ENCODE assay signal across 1 cellular context in the genomic region with DNA sequence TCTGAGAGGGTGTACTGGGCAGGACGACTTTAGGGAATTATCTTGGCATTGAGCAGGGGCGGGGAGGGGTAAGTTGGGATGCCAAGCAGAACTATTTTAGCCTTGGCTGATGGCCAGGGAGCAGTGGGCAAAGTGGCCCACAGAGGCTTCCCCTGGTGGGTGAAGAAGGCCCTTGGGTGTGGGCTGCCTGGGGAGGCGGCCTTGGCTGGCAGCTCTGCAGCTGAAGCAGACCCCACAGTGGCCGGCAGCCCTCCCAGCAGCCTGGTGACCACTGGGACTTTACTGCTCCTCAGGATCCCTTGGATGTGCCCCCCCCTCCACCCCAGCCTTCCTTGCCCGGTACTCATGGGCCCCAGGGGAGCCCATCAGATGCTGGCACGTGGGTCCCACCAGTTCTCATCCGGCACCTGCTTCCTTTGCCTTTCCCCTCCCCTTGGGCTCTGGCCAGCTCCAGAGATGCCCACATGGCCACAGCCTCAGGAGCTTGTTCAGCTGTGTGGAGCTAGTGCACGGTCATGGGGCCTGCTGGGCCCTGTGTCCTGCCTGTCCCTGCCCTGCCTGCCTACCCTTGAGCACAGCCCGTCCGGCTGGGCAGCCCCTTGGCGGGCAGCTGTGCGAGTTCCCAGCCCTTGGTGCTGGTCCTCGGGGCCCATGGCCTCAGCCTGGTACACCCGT.
TF ChIP-seq lines count a peak whose summit lies in the region.

No MANE protein-coding gene starts in this region.

TF ChIP-seq in HepG2, 621 proteins besides CTCF, POLR2A, EP300 and RAD21 (continued from another document):
- TF ChIP-seq, protein P1, sequence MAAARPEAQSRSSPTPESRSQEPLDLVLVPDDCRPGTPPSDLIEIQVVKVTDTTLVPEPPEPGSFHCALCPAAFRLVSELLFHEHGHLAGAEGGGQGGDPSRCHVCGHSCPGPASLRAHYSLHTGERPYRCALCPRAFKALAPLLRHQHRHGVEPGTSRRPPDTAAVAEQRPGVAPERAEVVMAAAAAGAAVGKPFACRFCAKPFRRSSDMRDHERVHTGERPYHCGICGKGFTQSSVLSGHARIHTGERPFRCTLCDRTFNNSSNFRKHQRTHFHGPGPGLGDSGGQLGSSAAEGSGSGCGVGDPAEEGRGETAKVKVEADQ (CRISPR knock-in tag; IDR thresholded peaks at IDR 0.05; ENCODE audit: borderline replicate concordance) = no peak
- no peak for TF ChIP-seq ZBTB7B (CRISPR knock-in tag; IDR thresholded peaks at IDR 0.05)
- TF ChIP-seq ZNF788 (CRISPR knock-in tag; IDR thresholded peaks at IDR 0.05; ENCODE audit: borderline replicate concordance) = no peak
- TF ChIP-seq ZFP90 (CRISPR knock-in tag; IDR thresholded peaks at IDR 0.05; ENCODE audit: borderline replicate concordance) = no peak
- TF ChIP-seq ELF4 (CRISPR knock-in tag; IDR thresholded peaks at IDR 0.05; ENCODE audit: borderline replicate concordance) = no peak
- TF ChIP-seq MXD4 (CRISPR knock-in tag; IDR thresholded peaks at IDR 0.05) = no peak
- TF ChIP-seq HNRNPUL1 (IDR thresholded peaks at IDR 0.05; ENCODE audit: low read depth, low read length) = no peak
- no peak for TF ChIP-seq NFIB (CRISPR knock-in tag; IDR thresholded peaks at IDR 0.05; ENCODE audit: borderline replicate concordance)
- TF ChIP-seq ZFYVE20 (CRISPR knock-in tag; IDR thresholded peaks at IDR 0.05; ENCODE audit: borderline replicate concordance, low read depth) = no peak
- no peak for TF ChIP-seq ZNF740 (CRISPR knock-in tag; IDR thresholded peaks at IDR 0.05)
TF ChIP-seq in HepG2: peak in this region for 0.
